In genomic region chr4:156991161-156991560, GRCh38 we compare ENCODE assay signal across 6 cellular contexts. TPM values are rescaled to one million over a fixed set of nuclear protein-coding genes. Genes with fewer than 3 reads are reported as not detected.
"Had no signal": no experiment of that assay in that cellular context is flagged by ENCODE, and none has a peak within 500 bp of the region (broad histone marks: within the 10 kb centered on the region; RNA-seq: fewer than 3 reads in every experiment).

No MANE protein-coding gene starts in this region.

- H3K4me2 ChIP-seq: GM23338 had no signal

- H3K27ac ChIP-seq: HL-60 had no signal

- H2AFZ ChIP-seq: GM23338 had no signal

- H3K4me3 ChIP-seq: GM23338 had no signal

- ATAC-seq: GM23338, HepG2 had no signal

- DNase-seq: H9, HCEC 1CT had no signal

RNA-seq across cellular contexts. Expression of gene PDGFC, which starts 19.6 kb away (rescaled TPM):
- polyA plus RNA-seq: IgD-negative memory B cell had no signal
